In the genomic region with DNA sequence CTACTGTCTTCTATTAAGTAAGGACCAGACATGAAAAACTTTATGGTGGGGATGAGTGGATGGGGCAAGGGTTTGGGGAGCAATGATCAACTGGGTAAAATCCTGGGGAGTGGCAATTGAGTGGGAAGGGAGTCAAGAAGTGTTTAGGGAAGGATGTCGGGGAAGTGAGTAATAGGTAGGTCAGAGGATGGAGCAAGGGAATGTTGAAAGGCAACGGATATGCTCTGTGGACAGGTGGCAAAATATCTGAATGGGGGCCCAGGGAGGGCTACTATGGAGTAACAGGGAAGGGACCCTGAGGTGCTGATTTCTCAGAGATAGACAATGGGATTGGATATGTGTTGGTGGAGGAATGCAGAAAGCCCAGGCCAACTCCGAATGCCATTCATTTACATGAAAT, we compare ENCODE assay signal across 10 cellular contexts. TPM values are rescaled to one million over a fixed set of nuclear protein-coding genes. Genes with fewer than 3 reads are reported as not detected.
DNase-seq lines count a peak whose midpoint lies in the region; ATAC-seq and TF ChIP-seq lines count a peak whose summit lies in the region.
"Had no signal": no experiment of that assay in that cellular context is flagged by ENCODE, and none has a peak within 500 bp of the region (broad histone marks: within the 10 kb centered on the region; RNA-seq: fewer than 3 reads in every experiment).

No MANE protein-coding gene starts in this region.

- H3K27ac ChIP-seq in 22Rv1 (peak overlapping the region; percentile 89), HCT116 (ENCODE audit: low read depth, low read length) (no peak overlapping the region)

- H3K9me2 ChIP-seq in HCT116 (ENCODE audit: insufficient read depth) = no peaks in the 10 kb centered on the region

- POLR2A ChIA-PET in HCT116 (lab: Charles Lee) = no interaction called here

- peaks cover 24% of the 10 kb centered on the region for H3K36me3 Mint-ChIP-seq in central memory CD8-positive, alpha-beta T cell (ENCODE audit: insufficient read depth)
- no peaks in the 10 kb centered on the region for H3K36me3 Mint-ChIP-seq in nephron (ENCODE audit: low read depth)

- no peak for TF ChIP-seq RAD21 in HCT116 (IDR thresholded peaks at IDR 0.05; ENCODE audit: low read depth)

- H3K27me3 Mint-ChIP-seq in central memory CD8-positive, alpha-beta T cell = no peaks in the 10 kb centered on the region
- no peaks in the 10 kb centered on the region for H3K27me3 Mint-ChIP-seq in nephron (ENCODE audit: low read depth)

- no peak overlapping the region for H3K9ac ChIP-seq in HCT116 (ENCODE audit: low read length)

- 0 out of 2 replicates have a peak overlapping the region, but pooled peaks have one; percentile 6 for H3K4me2 ChIP-seq in HCT116 (ENCODE audit: low read length)

- H3K9me3 Mint-ChIP-seq in central memory CD8-positive, alpha-beta T cell = no peaks in the 10 kb centered on the region
- no peaks in the 10 kb centered on the region for H3K9me3 Mint-ChIP-seq in nephron

- H3K4me1 ChIP-seq in HCT116 (ENCODE audit: control insufficient read depth in 1 of 2, insufficient read depth in 2 of 2, low read length in 2 of 2) = peaks cover 17 to 40% of the 10 kb centered on the region in 2 experiments

- no peak overlapping the region for H3K4me3 ChIP-seq in HCT116 (replicated peaks in 1 of 2; ENCODE audit: low read depth in 1 of 2, low read length in 2 of 2)

- peak overlapping the region; percentile 91 for H3K27ac Mint-ChIP-seq in central memory CD8-positive, alpha-beta T cell (ENCODE audit: low read depth)
- peak overlapping the region; percentile 99 to 100 (median 100) for H3K27ac Mint-ChIP-seq in nephron

- CTCF ChIA-PET in HCT116 (lab: Charles Lee) = no interaction called here

- ATAC-seq in HCT116 = no peak
- ATAC-seq in central memory CD8-positive, alpha-beta T cell (replicated peaks; ENCODE audit: extremely low read depth, poor library complexity, severe bottlenecking) = no peak
- ATAC-seq in GM19023 (IDR thresholded peaks at IDR 0.05; ENCODE audit: unreplicated experiment) = no peak
- ATAC-seq in HG02642 (IDR thresholded peaks at IDR 0.05; ENCODE audit: poor library complexity, unreplicated experiment) = no peak

- no peaks in the 10 kb centered on the region for H3K36me3 ChIP-seq in HCT116 (ENCODE audit: control insufficient read depth in 1 of 2, insufficient read depth in 2 of 2, low read length in 2 of 2)

- TF ChIP-seq CTCF in 22Rv1 (IDR thresholded peaks at IDR 0.05) (no peak), HCT116 (IDR thresholded peaks at IDR 0.05 in 2 of 3, conservative IDR thresholded peaks at IDR 0.05 in 1 of 3; ENCODE audit: borderline replicate concordance in 1 of 3, insufficient read depth in 1 of 3, low read depth in 2 of 3, low read length in 2 of 3) (no peak), nephron (IDR thresholded peaks at IDR 0.05; ENCODE audit: unreplicated experiment in 3 of 3) (no peak)

- DNase-seq in HCT116 (ENCODE audit: low read depth, low spot score) (no peak), cerebellar cortex (ENCODE audit: low spot score) (no peak), NCI-H1436 (lab: John Stamatoyannopoulos, UW) (no peak)
- no peak for DNase-seq in central memory CD8-positive, alpha-beta T cell (ENCODE audit: low spot score in 2 of 2)
- DNase-seq: amniotic stem cell, Karpas-422 had no signal

- no peak overlapping the region for H2AFZ ChIP-seq in HCT116 (ENCODE audit: low read depth, low read length, poor library complexity, severe bottlenecking)

- RAD21 ChIA-PET in HCT116 (lab: Charles Lee; ENCODE audit: low non-redundant PET in 1 of 2, low total read pairs in 2 of 2, uncharacterized antibody in 2 of 2, unreplicated experiment in 2 of 2) = no interaction called here

- H3K4me3 Mint-ChIP-seq in central memory CD8-positive, alpha-beta T cell = no peak overlapping the region
- peak overlapping the region; percentile 45 to 64 (median 56) for H3K4me3 Mint-ChIP-seq in nephron

- no TSS peak for BruUV-seq in HCT116 (replicated peaks; lab: Mats Ljungman, UMichigan)

- H3K4me1 Mint-ChIP-seq in central memory CD8-positive, alpha-beta T cell = peaks cover 37% of the 10 kb centered on the region
- H3K4me1 Mint-ChIP-seq in nephron = peaks cover 54% of the 10 kb centered on the region

- no peaks in the 10 kb centered on the region for H3K79me2 ChIP-seq in HCT116 (ENCODE audit: insufficient read depth, low read length)

- H4K20me1 ChIP-seq in HCT116 (ENCODE audit: insufficient read depth) = no peaks in the 10 kb centered on the region

- H3K9me3 ChIP-seq in HCT116 (ENCODE audit: control insufficient read depth in 1 of 2, insufficient read depth in 1 of 2, low read depth in 1 of 2, low read length in 2 of 2) = no peaks in the 10 kb centered on the region

- H3K27me3 ChIP-seq in HCT116 (ENCODE audit: insufficient read depth, low read length) = no peaks in the 10 kb centered on the region

- TF ChIP-seq POLR2A in HCT116 (IDR thresholded peaks at IDR 0.05; ENCODE audit: borderline replicate concordance, extremely low read depth, insufficient read depth, insufficient read length) = no peak

- intact Hi-C loops in HCT116 (cut with micrococcal nuclease) = no loop called here

TF ChIP-seq in HCT116, 20 proteins besides CTCF, POLR2A, EP300 and RAD21:
- no peak for TF ChIP-seq ZFX (IDR thresholded peaks at IDR 0.05)
- 0 out of 2 replicates have a peak, but pooled peaks have one; percentile 15 for TF ChIP-seq FOSL1 (IDR thresholded peaks at IDR 0.05; ENCODE audit: low read depth)

RNA-seq across cellular contexts. Expression of a gene that starts 21.4 kb away (rescaled TPM):
- 50.4 TPM for total RNA-seq in HCT116 (2021; ENCODE audit: unreplicated experiment)
- 539 and 952 TPM in 2 replicates for polyA plus RNA-seq in HCT116 (2012)
